ENCODE assay signal across 18 cellular contexts in the genomic region with DNA sequence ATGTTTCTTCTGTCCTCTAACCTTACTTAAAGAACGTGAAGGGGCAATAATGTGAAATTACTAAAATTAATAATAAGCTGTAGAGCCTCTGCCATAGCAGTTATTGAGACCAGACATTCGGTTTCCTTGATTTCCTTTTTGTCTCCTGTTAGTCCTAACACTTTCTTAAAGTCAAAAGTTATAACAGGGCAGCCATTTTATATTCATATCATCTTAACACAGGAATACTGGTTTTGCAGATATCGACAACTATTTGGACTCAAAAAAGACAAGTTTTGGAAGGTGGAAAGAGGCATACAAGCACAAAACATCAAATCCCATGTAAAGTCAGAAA. TPM values are rescaled to one million over a fixed set of nuclear protein-coding genes. Genes with fewer than 3 reads are reported as not detected.
DNase-seq lines count a peak whose midpoint lies in the region; ATAC-seq and TF ChIP-seq lines count a peak whose summit lies in the region.
"Had no signal": no experiment of that assay in that cellular context is flagged by ENCODE, and none has a peak within 500 bp of the region (broad histone marks: within the 10 kb centered on the region; RNA-seq: fewer than 3 reads in every experiment).

No MANE protein-coding gene starts in this region.

- H3K27me3 ChIP-seq in hepatocyte = no peaks in the 10 kb centered on the region
- H3K27me3 ChIP-seq: ascending aorta, left lung, ovary had no signal

- CTCF ChIA-PET in WTC11 (lab: Charles Lee) = no interaction called here

- H3K4me3 Mint-ChIP-seq in stimulated activated naive CD8-positive, alpha-beta T cell treated with anti-CD3 and anti-CD28 coated beads, Interleukin-15, Interleukin-2, amounts not matched to agents 100 ng/mL and 50 ng/mL, for 24 hours = no peak overlapping the region
- H3K4me3 Mint-ChIP-seq in WTC11 = no peak overlapping the region

- H3K36me3 ChIP-seq in hepatocyte (replicated peaks; ENCODE audit: insufficient read depth, low read depth) = no peaks in the 10 kb centered on the region
- H3K36me3 ChIP-seq: ascending aorta, left lung, ovary had no signal

- peak overlapping the region; percentile 97 for H3K27ac ChIP-seq in hepatocyte
- H3K27ac ChIP-seq: ascending aorta, left lung, ovary had no signal

- peaks cover 32% of the 10 kb centered on the region for H3K4me1 Mint-ChIP-seq in stimulated activated naive CD8-positive, alpha-beta T cell treated with anti-CD3 and anti-CD28 coated beads, Interleukin-15, Interleukin-2, amounts not matched to agents 100 ng/mL and 50 ng/mL, for 24 hours (ENCODE audit: low read depth)
- H3K4me1 Mint-ChIP-seq in WTC11 = peaks cover 24% of the 10 kb centered on the region

- H3K9me3 Mint-ChIP-seq in stimulated activated naive CD8-positive, alpha-beta T cell treated with anti-CD3 and anti-CD28 coated beads, Interleukin-15, Interleukin-2, amounts not matched to agents 100 ng/mL and 50 ng/mL, for 24 hours = no peaks in the 10 kb centered on the region
- H3K9me3 Mint-ChIP-seq in WTC11 = no peaks in the 10 kb centered on the region

- 65% methylated on average over 3 of the region's 3 CpGs for WGBS in hepatocyte (ENCODE audit: low lambda C conversion rate, missing lambda C conversion rate)

- no peak for DNase-seq in stimulated activated naive CD8-positive, alpha-beta T cell treated with anti-CD3 and anti-CD28 coated beads, Interleukin-15, Interleukin-2, amounts not matched to agents 100 U/mL and 50 U/mL, for 24 hours
- no peak for DNase-seq in WTC11 (ENCODE audit: low spot score)
- DNase-seq in hepatocyte (ENCODE audit: low spot score) = no peak
- DNase-seq: activated CD8-positive, alpha-beta memory T cell treated with anti-CD3 and anti-CD28 coated beads, Interleukin-2, amount 50 U/mL, for 4 hours; effector memory CD4-positive, alpha-beta T cell; GF-D8; left lung; MM.1S; NCI-H2171; ovary; T-helper 9 cell had no signal

- H3K79me2 ChIP-seq in hepatocyte = peaks cover 23% of the 10 kb centered on the region

- H3K36me3 Mint-ChIP-seq in stimulated activated naive CD8-positive, alpha-beta T cell treated with anti-CD3 and anti-CD28 coated beads, Interleukin-15, Interleukin-2, amounts not matched to agents 100 ng/mL and 50 ng/mL, for 24 hours (ENCODE audit: low read depth) = peaks cover 25% of the 10 kb centered on the region
- peaks cover 15% of the 10 kb centered on the region for H3K36me3 Mint-ChIP-seq in WTC11

- peaks cover 4% of the 10 kb centered on the region for H3K27me3 Mint-ChIP-seq in stimulated activated naive CD8-positive, alpha-beta T cell treated with anti-CD3 and anti-CD28 coated beads, Interleukin-15, Interleukin-2, amounts not matched to agents 100 ng/mL and 50 ng/mL, for 24 hours
- no peaks in the 10 kb centered on the region for H3K27me3 Mint-ChIP-seq in WTC11 (ENCODE audit: low read depth)
- H3K27me3 Mint-ChIP-seq: B cell had no signal

- no peaks in the 10 kb centered on the region for H3K9me2 ChIP-seq in hepatocyte (replicated peaks; ENCODE audit: insufficient read depth)

- no peaks in the 10 kb centered on the region for H3K9me3 ChIP-seq in hepatocyte (ENCODE audit: low read depth)
- H3K9me3 ChIP-seq: ascending aorta, left lung, ovary had no signal

- H3K4me2 ChIP-seq in hepatocyte = peak overlapping the region; percentile 77

- POLR2A ChIA-PET in WTC11 (lab: Charles Lee) = interaction anchor here (0.7 to 1.2 kb wide), 2 partner anchors 22 to 62 kb away, joined by 4 read pairs; no protein-coding TSS in a partner anchor

- no peak for TF ChIP-seq CTCF in WTC11 (IDR thresholded peaks at IDR 0.05)
- TF ChIP-seq CTCF in hepatocyte (IDR thresholded peaks at IDR 0.05; ENCODE audit: poor library complexity) = no peak

- no peak for ATAC-seq in stimulated activated naive CD8-positive, alpha-beta T cell treated with anti-CD3 and anti-CD28 coated beads, Interleukin-15, Interleukin-2, amounts not matched to agents 100 U/mL and 50 U/mL, for 24 hours
- ATAC-seq in WTC11 (no peak), HG03025 (IDR thresholded peaks at IDR 0.05; ENCODE audit: low FRiP score, unreplicated experiment) (no peak), HG02642 (IDR thresholded peaks at IDR 0.05; ENCODE audit: poor library complexity, unreplicated experiment) (no peak), HG03378 (IDR thresholded peaks at IDR 0.05; ENCODE audit: unreplicated experiment) (no peak), GM21529 (IDR thresholded peaks at IDR 0.05; ENCODE audit: unreplicated experiment) (no peak)
- ATAC-seq: left lung had no signal

- no peak overlapping the region for H2AFZ ChIP-seq in hepatocyte

- peak overlapping the region; percentile 86 for H3K27ac Mint-ChIP-seq in stimulated activated naive CD8-positive, alpha-beta T cell treated with anti-CD3 and anti-CD28 coated beads, Interleukin-15, Interleukin-2, amounts not matched to agents 100 ng/mL and 50 ng/mL, for 24 hours
- peak overlapping the region; percentile 92 for H3K27ac Mint-ChIP-seq in WTC11

- H3K4me3 ChIP-seq in hepatocyte = no peak overlapping the region
- H3K4me3 ChIP-seq: ascending aorta, left lung, ovary had no signal

- H4K20me1 ChIP-seq in hepatocyte (ENCODE audit: insufficient read depth, poor library complexity, severe bottlenecking) = peaks cover 17% of the 10 kb centered on the region

- no peaks in the 10 kb centered on the region for H3K4me1 ChIP-seq in hepatocyte (ENCODE audit: insufficient read depth)

TF ChIP-seq in WTC11, 78 proteins besides CTCF, POLR2A, EP300 and RAD21 (continues in another document):
- TF ChIP-seq, protein P1, sequence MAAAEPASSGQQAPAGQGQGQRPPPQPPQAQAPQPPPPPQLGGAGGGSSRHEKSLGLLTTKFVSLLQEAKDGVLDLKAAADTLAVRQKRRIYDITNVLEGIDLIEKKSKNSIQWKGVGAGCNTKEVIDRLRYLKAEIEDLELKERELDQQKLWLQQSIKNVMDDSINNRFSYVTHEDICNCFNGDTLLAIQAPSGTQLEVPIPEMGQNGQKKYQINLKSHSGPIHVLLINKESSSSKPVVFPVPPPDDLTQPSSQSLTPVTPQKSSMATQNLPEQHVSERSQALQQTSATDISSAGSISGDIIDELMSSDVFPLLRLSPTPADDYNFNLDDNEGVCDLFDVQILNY (CRISPR knock-in tag; IDR thresholded peaks at IDR 0.05) = no peak
- TF ChIP-seq NFYB (CRISPR knock-in tag; conservative IDR thresholded peaks at IDR 0.05; ENCODE audit: low read depth) (no peak), ETV6 (CRISPR knock-in tag; IDR thresholded peaks at IDR 0.05) (no peak), ZNF263 (CRISPR knock-in tag; IDR thresholded peaks at IDR 0.05; ENCODE audit: low read depth) (no peak), GRHL2 (CRISPR knock-in tag; IDR thresholded peaks at IDR 0.05; ENCODE audit: insufficient replicate concordance, severe bottlenecking) (no peak), GABPB1 (CRISPR knock-in tag; IDR thresholded peaks at IDR 0.05) (no peak), IRF2 (CRISPR knock-in tag; IDR thresholded peaks at IDR 0.05; ENCODE audit: borderline replicate concordance, low read depth) (no peak), TEAD4 (CRISPR knock-in tag; IDR thresholded peaks at IDR 0.05) (no peak), SMAD4 (CRISPR knock-in tag; IDR thresholded peaks at IDR 0.05) (no peak), TP53 (CRISPR knock-in tag; IDR thresholded peaks at IDR 0.05) (no peak)
- TF ChIP-seq, protein P2, sequence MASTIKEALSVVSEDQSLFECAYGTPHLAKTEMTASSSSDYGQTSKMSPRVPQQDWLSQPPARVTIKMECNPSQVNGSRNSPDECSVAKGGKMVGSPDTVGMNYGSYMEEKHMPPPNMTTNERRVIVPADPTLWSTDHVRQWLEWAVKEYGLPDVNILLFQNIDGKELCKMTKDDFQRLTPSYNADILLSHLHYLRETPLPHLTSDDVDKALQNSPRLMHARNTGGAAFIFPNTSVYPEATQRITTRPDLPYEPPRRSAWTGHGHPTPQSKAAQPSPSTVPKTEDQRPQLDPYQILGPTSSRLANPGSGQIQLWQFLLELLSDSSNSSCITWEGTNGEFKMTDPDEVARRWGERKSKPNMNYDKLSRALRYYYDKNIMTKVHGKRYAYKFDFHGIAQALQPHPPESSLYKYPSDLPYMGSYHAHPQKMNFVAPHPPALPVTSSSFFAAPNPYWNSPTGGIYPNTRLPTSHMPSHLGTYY (CRISPR knock-in tag; IDR thresholded peaks at IDR 0.05) = no peak
- TF ChIP-seq, protein P3, sequence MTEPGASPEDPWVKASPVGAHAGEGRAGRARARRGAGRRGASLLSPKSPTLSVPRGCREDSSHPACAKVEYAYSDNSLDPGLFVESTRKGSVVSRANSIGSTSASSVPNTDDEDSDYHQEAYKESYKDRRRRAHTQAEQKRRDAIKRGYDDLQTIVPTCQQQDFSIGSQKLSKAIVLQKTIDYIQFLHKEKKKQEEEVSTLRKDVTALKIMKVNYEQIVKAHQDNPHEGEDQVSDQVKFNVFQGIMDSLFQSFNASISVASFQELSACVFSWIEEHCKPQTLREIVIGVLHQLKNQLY (CRISPR knock-in tag; IDR thresholded peaks at IDR 0.05) = no peak
- TF ChIP-seq, protein P4, sequence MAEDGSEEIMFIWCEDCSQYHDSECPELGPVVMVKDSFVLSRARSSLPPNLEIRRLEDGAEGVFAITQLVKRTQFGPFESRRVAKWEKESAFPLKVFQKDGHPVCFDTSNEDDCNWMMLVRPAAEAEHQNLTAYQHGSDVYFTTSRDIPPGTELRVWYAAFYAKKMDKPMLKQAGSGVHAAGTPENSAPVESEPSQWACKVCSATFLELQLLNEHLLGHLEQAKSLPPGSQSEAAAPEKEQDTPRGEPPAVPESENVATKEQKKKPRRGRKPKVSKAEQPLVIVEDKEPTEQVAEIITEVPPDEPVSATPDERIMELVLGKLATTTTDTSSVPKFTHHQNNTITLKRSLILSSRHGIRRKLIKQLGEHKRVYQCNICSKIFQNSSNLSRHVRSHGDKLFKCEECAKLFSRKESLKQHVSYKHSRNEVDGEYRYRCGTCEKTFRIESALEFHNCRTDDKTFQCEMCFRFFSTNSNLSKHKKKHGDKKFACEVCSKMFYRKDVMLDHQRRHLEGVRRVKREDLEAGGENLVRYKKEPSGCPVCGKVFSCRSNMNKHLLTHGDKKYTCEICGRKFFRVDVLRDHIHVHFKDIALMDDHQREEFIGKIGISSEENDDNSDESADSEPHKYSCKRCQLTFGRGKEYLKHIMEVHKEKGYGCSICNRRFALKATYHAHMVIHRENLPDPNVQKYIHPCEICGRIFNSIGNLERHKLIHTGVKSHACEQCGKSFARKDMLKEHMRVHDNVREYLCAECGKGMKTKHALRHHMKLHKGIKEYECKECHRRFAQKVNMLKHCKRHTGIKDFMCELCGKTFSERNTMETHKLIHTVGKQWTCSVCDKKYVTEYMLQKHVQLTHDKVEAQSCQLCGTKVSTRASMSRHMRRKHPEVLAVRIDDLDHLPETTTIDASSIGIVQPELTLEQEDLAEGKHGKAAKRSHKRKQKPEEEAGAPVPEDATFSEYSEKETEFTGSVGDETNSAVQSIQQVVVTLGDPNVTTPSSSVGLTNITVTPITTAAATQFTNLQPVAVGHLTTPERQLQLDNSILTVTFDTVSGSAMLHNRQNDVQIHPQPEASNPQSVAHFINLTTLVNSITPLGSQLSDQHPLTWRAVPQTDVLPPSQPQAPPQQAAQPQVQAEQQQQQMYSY (CRISPR knock-in tag; IDR thresholded peaks at IDR 0.05) = no peak

RNA-seq across cellular contexts. Expression of a gene that starts 33.5 kb away (rescaled TPM):
- total RNA-seq in WTC11 (2021) (1.9 to 2.4 TPM (median 2.0 TPM) in 3 replicates), hepatocyte (5.6 and 7.4 TPM in 2 replicates)
- polyA plus RNA-seq in hepatocyte = 3.6 and 4.5 TPM in 2 replicates
